8 cellular contexts compared by ENCODE assay signal in genomic region chr20:10218536-10219451, GRCh38. TPM values are rescaled to one million over a fixed set of nuclear protein-coding genes. Genes with fewer than 3 reads are reported as not detected.
A peak's percentile ranks its signal among the peaks of the same experiment; 100 is the strongest.
DNase-seq lines count a peak whose midpoint lies in the region; ATAC-seq, FAIRE-seq and TF ChIP-seq lines count a peak whose summit lies in the region.

Gene SNAP25 (plus strand): TSS chr20:10218830. CDS start chr20:10275492, 56,662 bp downstream.

- H3K27me3 ChIP-seq in dorsolateral prefrontal cortex (no peaks in the 10 kb centered on the region), HepG2 (ENCODE audit: control insufficient read depth in 1 of 2, insufficient read depth in 2 of 2, low read length in 2 of 2) (0 out of 5 replicates have a peak, but pooled peaks cover 0 to 1% of the 10 kb centered on the region in 2 experiments)

- in situ Hi-C loops in HepG2 (cut with HindIII; ENCODE audit: extremely low pct_ligation_motif_present, low pct_unique_long_range_greater_than_20kb): no loop called here

- no peaks in the 10 kb centered on the region for H3K36me3 ChIP-seq in HepG2 (replicated peaks in 1 of 2; ENCODE audit: control insufficient read depth in 1 of 2, insufficient read depth in 2 of 2, low read length in 2 of 2)

- DNase-seq in GM12864 (ENCODE audit: low read depth) (peak; percentile 1), NCI-H2029 treated with DMSO at 0.1 percent for 48 hours (lab: John Stamatoyannopoulos, UW) (peak; percentile 91), dorsolateral prefrontal cortex (peak; percentile 82 to 94 (median 88)), HepG2 (ENCODE audit: low spot score) (no peak)
- peak; percentile 11 for DNase-seq in stimulated activated CD8-positive, alpha-beta memory T cell treated with anti-CD3 and anti-CD28 coated beads, Interleukin-15, amount 100 ng/mL, for 24 hours (ENCODE audit: low read depth)

- ATAC-seq in HepG2: no peak
- no peak for ATAC-seq in GM18858 (IDR thresholded peaks at IDR 0.05; ENCODE audit: unreplicated experiment)
- ATAC-seq in HG02840 (IDR thresholded peaks at IDR 0.05; ENCODE audit: low FRiP score, unreplicated experiment): no peak

- no peaks in the 10 kb centered on the region for H3K9me3 ChIP-seq in HepG2 (ENCODE audit: low read length)

- CTCF ChIA-PET in HepG2 (lab: Yijun Ruan, JAX; ENCODE audit: low intra/inter-chr PET ratio, low total read pairs): no interaction called here

- 71% methylated on average over 52 of the region's 53 CpGs for WGBS in HepG2 (ENCODE audit: low lambda C conversion rate)

- H3K79me2 ChIP-seq in HepG2 (ENCODE audit: insufficient read depth, low read length): no peaks in the 10 kb centered on the region

- no peaks in the 10 kb centered on the region for H3K4me1 ChIP-seq in HepG2 (ENCODE audit: insufficient read depth, low read length)

- no peaks in the 10 kb centered on the region; the same call in 1 of the 2 replicates for H4K20me1 ChIP-seq in HepG2 (ENCODE audit: insufficient read depth, low read length)

- H3K27ac ChIP-seq in dorsolateral prefrontal cortex: peak within 1 kb of the TSS; percentile 82 to 99 (median 96)
- no peak within 1 kb of the TSS for H3K27ac ChIP-seq in HepG2 (ENCODE audit: extremely low read length, insufficient read depth, low read length)

- no peak for FAIRE-seq in HepG2 (lab: Jason Lieb, UNC)

- intact Hi-C loops in dorsolateral prefrontal cortex (cut with DNase I) (loop anchor here (2.0 to 5.0 kb wide), 5 partner anchors 46 to 241 kb away; partner anchors contain the start of genes MKKS (in 2 of the 2) and SLX4IP (in 2 of the 2)), HepG2 (cut with micrococcal nuclease; ENCODE audit: unreplicated experiment) (no loop called here)

- TF ChIP-seq RAD21 in HepG2 (CRISPR knock-in tag; IDR thresholded peaks at IDR 0.05): no peak

- no peak for TF ChIP-seq POLR2A in HepG2 (IDR thresholded peaks at IDR 0.05; ENCODE audit: insufficient read depth in 1 of 2, low read depth in 2 of 2, low read length in 2 of 2)

- H3K4me3 ChIP-seq in GM12864 (ENCODE audit: low read depth, low read length): no peak within 1 kb of the TSS
- peak within 1 kb of the TSS; percentile 17 for H3K4me3 ChIP-seq in WI38 (ENCODE audit: low read depth, low read length)
- peak within 1 kb of the TSS; percentile 47 to 85 (median 72) for H3K4me3 ChIP-seq in dorsolateral prefrontal cortex
- no peak within 1 kb of the TSS for H3K4me3 ChIP-seq in HepG2 (replicated peaks in 1 of 3; ENCODE audit: insufficient read depth in 1 of 3, low read depth in 2 of 3, low read length in 3 of 3)

- H2AFZ ChIP-seq in HepG2 (ENCODE audit: low read length): no peak within 1 kb of the TSS

- H3K4me2 ChIP-seq in HepG2 (ENCODE audit: low read depth, low read length): no peak within 1 kb of the TSS

- TF ChIP-seq EP300 in HepG2 (IDR thresholded peaks at IDR 0.05; ENCODE audit: low read depth in 2 of 2, low read length in 2 of 2) (no peak), HepG2 (CRISPR knock-in tag; IDR thresholded peaks at IDR 0.05; ENCODE audit: borderline replicate concordance) (no peak)

- no peak within 1 kb of the TSS for H3K9ac ChIP-seq in HepG2 (ENCODE audit: insufficient read depth, low read depth, low read length)

- TF ChIP-seq CTCF in GM12864 (IDR thresholded peaks at IDR 0.05; ENCODE audit: low read depth, low read length, missing control alignments): no peak
- no peak for TF ChIP-seq CTCF in WI38 (IDR thresholded peaks at IDR 0.05; ENCODE audit: low read depth, low read length)
- peak in 4 of 56 donors; percentile 5 to 16 (median 15) for TF ChIP-seq CTCF in dorsolateral prefrontal cortex (IDR thresholded peaks at IDR 0.05 in 54 of 56, conservative IDR thresholded peaks at IDR 0.05 in 2 of 56; ENCODE audit: low read depth in 1 of 56, partially characterized antibody in 56 of 56)
- TF ChIP-seq CTCF in HepG2 (CRISPR knock-in tag; IDR thresholded peaks at IDR 0.05): no peak

- POLR2A ChIA-PET in HepG2 (lab: Yijun Ruan, JAX): no interaction called here

- no TSS peak for BruUV-seq in HepG2 (replicated peaks; lab: Mats Ljungman, UMichigan)

TF ChIP-seq in HepG2, 621 proteins besides CTCF, POLR2A, EP300 and RAD21:
- TF ChIP-seq HCFC1 (IDR thresholded peaks at IDR 0.05; ENCODE audit: low read depth, low read length) (no peak), ZUFSP (CRISPR knock-in tag; IDR thresholded peaks at IDR 0.05; ENCODE audit: borderline replicate concordance) (0 out of 2 replicates have a peak, but pooled peaks have one; percentile 10)

RNA-seq across cellular contexts. Expression of gene SNAP25, which starts in this region (rescaled TPM):
- total RNA-seq in dorsolateral prefrontal cortex (1,000 to 10,000 TPM in 110 of 120 experiments, 100 to 1,000 TPM in 10; 320 to 2,887 (median 2,033) TPM), HepG2 (2016; rRNA removed; fragmentation: Illumina TruSeq; extraction: Trizol) (not detected in 2 replicates)
- not detected in 2 replicates for total RNA-seq in HepG2 (2016; cell fraction: cytosol; rRNA removed; fragmentation: Illumina TruSeq; extraction: Trizol; ENCODE audit: low read depth)
- not detected in 2 replicates for total RNA-seq in HepG2 (2016; cell fraction: insoluble cytoplasmic fraction; rRNA removed; fragmentation: Illumina TruSeq; extraction: Trizol)
- total RNA-seq in HepG2 (2016; cell fraction: membrane; rRNA removed; fragmentation: Illumina TruSeq; extraction: Trizol): not detected in 2 replicates
- not detected in 2 replicates for total RNA-seq in HepG2 (2016; cell fraction: nucleus; rRNA removed; fragmentation: Illumina TruSeq; extraction: Trizol)
- polyA plus RNA-seq in HepG2 (2011; rRNA removed): not detected in 2 replicates
- not detected in 2 replicates for polyA plus RNA-seq in HepG2 (2011; cell fraction: cytosol; rRNA removed)
- polyA plus RNA-seq in HepG2 (2011; cell fraction: nucleus; rRNA removed): not detected in 2 replicates
- 0.15 TPM in 1 of 2 replicates, not detected in the other for polyA plus RNA-seq in HepG2 (2012)
- not detected in 2 replicates for polyA plus RNA-seq in HepG2 (2016; cell fraction: cytosol; fragmentation: Illumina TruSeq; extraction: Trizol; ENCODE audit: low read depth)
- not detected in 2 replicates for polyA plus RNA-seq in HepG2 (2016; cell fraction: insoluble cytoplasmic fraction; fragmentation: Illumina TruSeq; extraction: Trizol; ENCODE audit: low read depth)
- polyA plus RNA-seq in HepG2 (2016; cell fraction: membrane; fragmentation: Illumina TruSeq; extraction: Trizol; ENCODE audit: low read depth): not detected in 2 replicates
- polyA plus RNA-seq in HepG2 (2016; cell fraction: nucleus; fragmentation: Illumina TruSeq; extraction: Trizol; ENCODE audit: insufficient read depth, low read depth): not detected in 2 replicates
- 8.1 TPM in 1 of 2 replicates, not detected in the other for polyA minus RNA-seq in HepG2 (2011; rRNA and poly(A)+ RNA removed; ENCODE audit: low replicate concordance)
- not detected in 2 replicates for polyA minus RNA-seq in HepG2 (2011; cell fraction: cytosol; rRNA and poly(A)+ RNA removed)
- not detected in 2 replicates for polyA minus RNA-seq in HepG2 (2011; cell fraction: nucleus; rRNA and poly(A)+ RNA removed)

Comparison
In these comparisons a context has a peak if more than half of its experiments do, and no peak if none do; other contexts are left out.
1. RNA of gene SNAP25 (total RNA-seq): 320 to 2,887 TPM in dorsolateral prefrontal cortex; not detected in HepG2; every median in the first group is over 100 times any median in the second.
2. H3K4me3 ChIP-seq: peak in WI38 (single experiment) and dorsolateral prefrontal cortex (59 of 59); none in GM12864 (single experiment) and HepG2 (0 of 3).